26 cellular contexts compared by ENCODE assay signal in genomic region chr13:51311957-51312520, GRCh38. TPM values are rescaled to one million over a fixed set of nuclear protein-coding genes. Genes with fewer than 3 reads are reported as not detected.
"Had no signal": no experiment of that assay in that cellular context is flagged by ENCODE, and none has a peak within 500 bp of the region (broad histone marks: within the 10 kb centered on the region; RNA-seq: fewer than 3 reads in every experiment).

No MANE protein-coding gene starts in this region.

- H3K4me1 ChIP-seq: esophagus squamous epithelium, pancreas had no signal

- H3K9me3 Mint-ChIP-seq: activated CD4-positive, alpha-beta memory T cell treated with anti-CD3 and anti-CD28 coated beads for 36 hours; activated naive CD4-positive, alpha-beta T cell treated with anti-CD3 and anti-CD28 coated beads for 36 hours; activated T-helper 2 cell treated with anti-CD3 and anti-CD28 coated beads, Interferon-gamma antibody, Interleukin-2, Interleukin-4, amounts not matched to agents 10 μg/mL and 5 μg/mL and 100 μg/mL, durations not matched to agents 14 hours and 24 hours and 36 hours; neural crest cell; T-cell had no signal

- H3K36me3 Mint-ChIP-seq: activated CD4-positive, alpha-beta memory T cell treated with anti-CD3 and anti-CD28 coated beads for 36 hours; activated CD8-positive, alpha-beta memory T cell treated with anti-CD3 and anti-CD28 coated beads, Interleukin-2, amount 10 ng/mL, durations not matched to agents 7 days and 5 days; T-cell had no signal

- FAIRE-seq: astrocyte, pancreas had no signal

- H3K4me1 Mint-ChIP-seq: activated CD4-positive, alpha-beta T cell treated with anti-CD3 and anti-CD28 coated beads for 36 hours; activated CD8-positive, alpha-beta memory T cell treated with anti-CD3 and anti-CD28 coated beads, Interleukin-2, amount 10 ng/mL, durations not matched to agents 7 days and 5 days; T-cell had no signal

- ATAC-seq: activated CD4-positive, alpha-beta T cell treated with anti-CD3 and anti-CD28 coated beads for 36 hours; activated CD8-positive, alpha-beta memory T cell treated with anti-CD3 and anti-CD28 coated beads, Interleukin-2, amount 10 ng/mL, durations not matched to agents 7 days and 5 days; pancreas; T-cell had no signal

- H3K27me3 ChIP-seq: esophagus squamous epithelium, pancreas had no signal

- H3K4me3 ChIP-seq: esophagus squamous epithelium, lung, pancreas, SK-N-MC had no signal

- H3K4me3 Mint-ChIP-seq: activated CD4-positive, alpha-beta memory T cell treated with anti-CD3 and anti-CD28 coated beads for 36 hours; activated CD4-positive, alpha-beta T cell treated with anti-CD3 and anti-CD28 coated beads for 36 hours; activated CD8-positive, alpha-beta memory T cell treated with anti-CD3 and anti-CD28 coated beads, Interleukin-2, amount 10 ng/mL, durations not matched to agents 7 days and 5 days; activated naive CD4-positive, alpha-beta T cell treated with anti-CD3 and anti-CD28 coated beads for 36 hours; neural crest cell; T-cell had no signal

- DNase-seq: activated CD4-positive, alpha-beta memory T cell treated with anti-CD3 and anti-CD28 coated beads for 36 hours; activated CD4-positive, alpha-beta T cell treated with anti-CD3 and anti-CD28 coated beads for 36 hours; activated CD8-positive, alpha-beta memory T cell treated with anti-CD3 and anti-CD28 coated beads, Interleukin-2, amount 10 ng/mL, durations not matched to agents 7 days and 5 days; activated naive CD4-positive, alpha-beta T cell treated with anti-CD3 and anti-CD28 coated beads for 36 hours; activated T-cell treated with anti-CD3 and anti-CD28 coated beads, Interleukin-2, amount 50 U/mL, for 1 hour; dermis blood vessel endothelial cell; esophagus squamous epithelium; midbrain; pancreas; retina; stimulated activated CD4-positive, alpha-beta T cell treated with anti-CD3 and anti-CD28 coated beads, Interleukin-2, amount 100 ng/mL, for 48 hours; stimulated activated naive CD4-positive, alpha-beta T cell; T-cell; T1000; trophoblast cell had no signal

- H3K27ac Mint-ChIP-seq: activated CD4-positive, alpha-beta memory T cell treated with anti-CD3 and anti-CD28 coated beads for 36 hours; activated CD4-positive, alpha-beta T cell treated with anti-CD3 and anti-CD28 coated beads for 36 hours; activated CD8-positive, alpha-beta memory T cell treated with anti-CD3 and anti-CD28 coated beads, Interleukin-2, amount 10 ng/mL, durations not matched to agents 7 days and 5 days; activated naive CD4-positive, alpha-beta T cell treated with anti-CD3 and anti-CD28 coated beads for 36 hours; activated T-helper 2 cell treated with anti-CD3 and anti-CD28 coated beads, Interferon-gamma antibody, Interleukin-2, Interleukin-4, amounts not matched to agents 10 μg/mL and 5 μg/mL and 100 μg/mL, durations not matched to agents 14 hours and 24 hours and 36 hours; T-cell had no signal

- H3K9me3 ChIP-seq: esophagus squamous epithelium, pancreas had no signal

- H3K36me3 ChIP-seq: esophagus squamous epithelium, pancreas had no signal

- H3K27ac ChIP-seq: esophagus squamous epithelium, pancreas, SK-N-MC, VCaP had no signal

RNA-seq across cellular contexts. Expression of gene SERPINE3, which starts 27.5 kb away (rescaled TPM):
- total RNA-seq: activated CD4-positive, alpha-beta memory T cell treated with anti-CD3 and anti-CD28 coated beads for 36 hours; activated CD4-positive, alpha-beta T cell treated with anti-CD3 and anti-CD28 coated beads for 36 hours; activated CD8-positive, alpha-beta memory T cell treated with anti-CD3 and anti-CD28 coated beads, Interleukin-2, amount 10 ng/mL, durations not matched to agents 7 days and 5 days; activated naive CD4-positive, alpha-beta T cell treated with anti-CD3 and anti-CD28 coated beads for 36 hours; activated T-helper 2 cell treated with anti-CD3 and anti-CD28 coated beads, Interferon-gamma antibody, Interleukin-2, Interleukin-4, amounts not matched to agents 10 μg/mL and 5 μg/mL and 100 μg/mL, durations not matched to agents 14 hours and 24 hours and 36 hours; astrocyte; chondrocyte; dermis blood vessel endothelial cell; esophagus squamous epithelium; fibroblast of villous mesenchyme; lung; myocyte; neural crest cell; pancreas; skeletal muscle tissue; subcutaneous adipose tissue; T-cell had no signal
- polyA plus RNA-seq: lung, pancreas had no signal
